In genomic region chr1:181104042-181104789, GRCh38 we compare ENCODE assay signal across 8 cellular contexts. TPM values are rescaled to one million over a fixed set of nuclear protein-coding genes. Genes with fewer than 3 reads are reported as not detected.
DNase-seq lines count a peak whose midpoint lies in the region; ATAC-seq lines count a peak whose summit lies in the region.

No MANE protein-coding gene starts in this region.

- peak overlapping the region; percentile 94 to 99 for H3K4ac ChIP-seq in mesenchymal stem cell (ENCODE audit: low read depth in 1 of 2, low read length in 2 of 2)

- H3K4me3 ChIP-seq in mesenchymal stem cell (ENCODE audit: insufficient read depth in 1 of 2, low read depth in 1 of 2, low read length in 2 of 2) = peak overlapping the region; percentile 80 to 87

- no peaks in the 10 kb centered on the region for H3K27me3 Mint-ChIP-seq in central memory CD8-positive, alpha-beta T cell

- H2BK15ac ChIP-seq in mesenchymal stem cell (ENCODE audit: low read depth, poor library complexity, severe bottlenecking) = peak overlapping the region; percentile 87

- no peaks in the 10 kb centered on the region for H3K36me3 ChIP-seq in mesenchymal stem cell (ENCODE audit: control insufficient read depth in 1 of 2, insufficient read depth in 2 of 2, low read depth in 1 of 2, low read length in 2 of 2)

- H3K9me3 ChIP-seq in mesenchymal stem cell (ENCODE audit: control insufficient read depth, low read length) = no peaks in the 10 kb centered on the region

- peak overlapping the region; percentile 85 for H3K4me2 ChIP-seq in mesenchymal stem cell (ENCODE audit: low read length, poor library complexity, severe bottlenecking)

- peak overlapping the region; percentile 80 for H3K4me3 Mint-ChIP-seq in central memory CD8-positive, alpha-beta T cell

- peak overlapping the region; percentile 49 for H3K27ac ChIP-seq in mesenchymal stem cell (ENCODE audit: low read length, poor library complexity, severe bottlenecking)

- H2BK5ac ChIP-seq in mesenchymal stem cell (ENCODE audit: low read depth, low read length, poor library complexity, severe bottlenecking) = peak overlapping the region; percentile 92

- peak overlapping the region; percentile 91 for H2BK120ac ChIP-seq in mesenchymal stem cell (ENCODE audit: low read depth, low read length)

- H4K91ac ChIP-seq in mesenchymal stem cell (ENCODE audit: low read length) = peak overlapping the region; percentile 93

- H3K27me3 ChIP-seq in mesenchymal stem cell (ENCODE audit: control insufficient read depth in 1 of 2, insufficient read depth in 1 of 2, low read length in 2 of 2) = no peaks in the 10 kb centered on the region

- H3K79me1 ChIP-seq in mesenchymal stem cell (replicated peaks; ENCODE audit: low read length, poor library complexity, severe bottlenecking) = peaks cover 3% of the 10 kb centered on the region

- H3K4me1 ChIP-seq in mesenchymal stem cell (ENCODE audit: control insufficient read depth, insufficient read depth, low read depth, low read length) = peaks cover 23% of the 10 kb centered on the region

- no peaks in the 10 kb centered on the region for H3K9me3 Mint-ChIP-seq in central memory CD8-positive, alpha-beta T cell

- H3K18ac ChIP-seq in mesenchymal stem cell (ENCODE audit: low read depth in 1 of 2, low read length in 2 of 2) = peak overlapping the region; percentile 97 to 99

- H4K8ac ChIP-seq in mesenchymal stem cell (ENCODE audit: low read length) = peak overlapping the region; percentile 96

- ATAC-seq in GM18520 (IDR thresholded peaks at IDR 0.05; ENCODE audit: unreplicated experiment) = peak; percentile 3
- no peak for ATAC-seq in central memory CD8-positive, alpha-beta T cell (replicated peaks; ENCODE audit: extremely low read depth, poor library complexity, severe bottlenecking)
- no peak for ATAC-seq in HG02759 (IDR thresholded peaks at IDR 0.05; ENCODE audit: unreplicated experiment)

- H3K23ac ChIP-seq in mesenchymal stem cell (ENCODE audit: low read length in 2 of 2) = peak overlapping the region in 1 of 2 experiments; percentile 92

- peak overlapping the region; percentile 76 to 94 for H3K14ac ChIP-seq in mesenchymal stem cell (ENCODE audit: low read length in 2 of 2)

- H3K9ac ChIP-seq in mesenchymal stem cell (ENCODE audit: low read length) = peak overlapping the region; percentile 93

- peak overlapping the region; percentile 95 for H2AK5ac ChIP-seq in mesenchymal stem cell (ENCODE audit: low read length, severe bottlenecking)

- peak overlapping the region; percentile 88 for H3K27ac Mint-ChIP-seq in central memory CD8-positive, alpha-beta T cell (ENCODE audit: low read depth)

- H2BK12ac ChIP-seq in mesenchymal stem cell (ENCODE audit: low read length in 2 of 2) = peak overlapping the region; percentile 28 to 90

- 23% methylated on average over 16 of the region's 17 CpGs for WGBS in mesenchymal stem cell

- DNase-seq in LHCN-M2 (ENCODE audit: low read depth) (peak; percentile 67), mesenchymal stem cell (no peak), UCSD-AML1 (lab: John Stamatoyannopoulos, UW; ENCODE audit: unreplicated experiment) (no peak)
- peak in 1 of 2 donors; percentile 31 for DNase-seq in central memory CD8-positive, alpha-beta T cell (ENCODE audit: low spot score in 2 of 2)
- DNase-seq in activated effector memory CD4-positive, alpha-beta T cell treated with anti-CD3 and anti-CD28 coated beads, Interleukin-2, amount 50 U/mL, for 16 hours = no peak
- no peak for DNase-seq in stimulated activated CD4-positive, alpha-beta T cell treated with anti-CD3 and anti-CD28 coated beads, Interleukin-4, amount 100 ng/mL, for 24 hours

- H3K4me1 Mint-ChIP-seq in central memory CD8-positive, alpha-beta T cell = peaks cover 33% of the 10 kb centered on the region

- peaks cover 9% of the 10 kb centered on the region for H3K36me3 Mint-ChIP-seq in central memory CD8-positive, alpha-beta T cell (ENCODE audit: insufficient read depth)

- peak overlapping the region; percentile 44 for H2AFZ ChIP-seq in mesenchymal stem cell (ENCODE audit: low read depth, low read length)

RNA-seq across cellular contexts. Expression of gene IER5, which starts 15.7 kb away (rescaled TPM):
- total RNA-seq in LHCN-M2 (2014; rRNA removed) = 99.0 and 107 TPM in 2 replicates
- 41.8 TPM for polyA plus RNA-seq in LHCN-M2 (2012)
- 11.3 TPM for polyA plus RNA-seq in mesenchymal stem cell (2013, experiment 1 of 2)
- 11.5 TPM for polyA plus RNA-seq in mesenchymal stem cell (2013, experiment 2 of 2)
